In genomic region chr1:50332941-50333594, GRCh38 we compare ENCODE assay signal across 8 cellular contexts.
DNase-seq lines count a peak whose midpoint lies in the region; ATAC-seq and TF ChIP-seq lines count a peak whose summit lies in the region.

No MANE protein-coding gene starts in this region.

- H3K36me3 ChIP-seq in SK-N-SH (replicated peaks in 1 of 2; ENCODE audit: control insufficient read depth in 1 of 2, insufficient read depth in 2 of 2, low read length in 1 of 2) (no peaks in the 10 kb centered on the region), iPS DF 6.9 (ENCODE audit: control insufficient read depth, insufficient read depth, low read length) (no peaks in the 10 kb centered on the region)

- no peak; a peak in 1 of 4 replicates for TF ChIP-seq EP300 in SK-N-SH (IDR thresholded peaks at IDR 0.05; ENCODE audit: borderline replicate concordance in 1 of 2, low read depth in 1 of 2, low read length in 1 of 2)

- H4K20me1 ChIP-seq in SK-N-SH (ENCODE audit: insufficient read depth) = no peaks in the 10 kb centered on the region

- ATAC-seq in GM21367 (IDR thresholded peaks at IDR 0.05; ENCODE audit: unreplicated experiment) (peak; percentile 75), HG03571 (IDR thresholded peaks at IDR 0.05; ENCODE audit: unreplicated experiment) (peak; percentile 73)

- TF ChIP-seq RAD21 in SK-N-SH (IDR thresholded peaks at IDR 0.05; ENCODE audit: low read length) = peak; percentile 92

- H3K27ac ChIP-seq in SK-N-SH (ENCODE audit: low read depth in 2 of 2, low read length in 1 of 2) (peak overlapping the region in 1 of 2 experiments; percentile 78; a peak in 2 of 4 replicates), iPS DF 6.9 (ENCODE audit: low read length) (no peak overlapping the region)

- CTCF ChIA-PET in SK-N-SH (lab: Yijun Ruan, JAX) = interaction anchor here (0.6 to 8.8 kb wide), 38 partner anchors 10 to 1455 kb away, joined by 3 to 100 read pairs (median 5); partner anchors contain the start of gene ELAVL4

- DNase-seq in DMS53 (lab: John Stamatoyannopoulos, UW) (peak; percentile 92), SK-N-SH (peak; percentile 90), astrocyte of the cerebellum (ENCODE audit: low read depth) (no peak), iPS DF 6.9 (ENCODE audit: low read depth, low spot score) (no peak), retina (peak; percentile 93), AML-193 (lab: John Stamatoyannopoulos, UW) (no peak)

- TF ChIP-seq CTCF in SK-N-SH (IDR thresholded peaks at IDR 0.05) (peak; percentile 69), astrocyte of the cerebellum (IDR thresholded peaks at IDR 0.05; ENCODE audit: low read depth, low read length, missing control alignments) (peak; percentile 80)

- H3K4me1 ChIP-seq in SK-N-SH (ENCODE audit: control insufficient read depth in 1 of 2, insufficient read depth in 2 of 2, low read depth in 1 of 2, low read length in 1 of 2) (peaks cover 0 to 57% of the 10 kb centered on the region in 2 experiments; a peak in 2 of 4 replicates), iPS DF 6.9 (ENCODE audit: control insufficient read depth, insufficient read depth, low read length) (peaks cover 2% of the 10 kb centered on the region)

- WGBS in SK-N-SH (ENCODE audit: low lambda C conversion rate) = 25% methylated on average over 17 of the region's 56 CpGs
- no CpG with 5 or more reads among the region's 56 CpGs for WGBS in iPS DF 6.9 (ENCODE audit: insufficient coverage, insufficient read length)

- no peaks in the 10 kb centered on the region for H3K9me2 ChIP-seq in SK-N-SH

- peak overlapping the region; percentile 24; the same call in 1 of the 2 replicates for H3K4me2 ChIP-seq in SK-N-SH

- in situ Hi-C loops in astrocyte of the cerebellum (cut with HindIII; ENCODE audit: low sequenced_read_pairs) = no loop called here

- POLR2A ChIA-PET in SK-N-SH (lab: Yijun Ruan, JAX) = interaction anchor here (1.0 kb wide), 1 partner anchor 60 kb away, joined by 5 read pairs; no protein-coding TSS in a partner anchor

- no peaks in the 10 kb centered on the region for H3K79me2 ChIP-seq in SK-N-SH (ENCODE audit: insufficient read depth)

- H3K4me3 ChIP-seq in SK-N-SH (ENCODE audit: low read depth in 2 of 2, low read length in 1 of 2) (peak overlapping the region; percentile 23 to 25; a peak in 2 of 4 replicates), astrocyte of the cerebellum (ENCODE audit: low read depth, low read length) (peak overlapping the region; percentile 42), iPS DF 6.9 (ENCODE audit: low read length) (peak overlapping the region; percentile 55)

- no peaks in the 10 kb centered on the region for H3K27me3 ChIP-seq in SK-N-SH (ENCODE audit: insufficient read depth)
- H3K27me3 ChIP-seq in iPS DF 6.9 (ENCODE audit: control insufficient read depth, insufficient read depth, low read length) = peaks cover 5% of the 10 kb centered on the region; the same call in 1 of the 2 replicates

- no peak overlapping the region for H3K9ac ChIP-seq in SK-N-SH

- H3F3A ChIP-seq in SK-N-SH (replicated peaks; ENCODE audit: insufficient read depth) = no peaks in the 10 kb centered on the region

- H3K9me3 ChIP-seq in SK-N-SH (no peaks in the 10 kb centered on the region), iPS DF 6.9 (ENCODE audit: control insufficient read depth, insufficient read depth, low read length) (no peaks in the 10 kb centered on the region)

- no peak overlapping the region for H2AFZ ChIP-seq in SK-N-SH (ENCODE audit: low read depth)

TF ChIP-seq in SK-N-SH, 30 proteins besides CTCF, POLR2A, EP300 and RAD21:
- TF ChIP-seq TAF1 (IDR thresholded peaks at IDR 0.05; ENCODE audit: borderline replicate concordance, low read depth, low read length) (no peak), FOXJ3 (CRISPR knock-in tag; IDR thresholded peaks at IDR 0.05) (peak; percentile 39; the same call in 1 of the 2 replicates), SMC3 (IDR thresholded peaks at IDR 0.05; ENCODE audit: low read depth, low read length) (peak; percentile 64), GATA2 (CRISPR knock-in tag; IDR thresholded peaks at IDR 0.05) (peak; percentile 33), RCOR1 (IDR thresholded peaks at IDR 0.05; ENCODE audit: low read length) (0 out of 2 replicates have a peak, but pooled peaks have one; percentile 44)

Comparison
In these comparisons a context has a peak if more than half of its experiments do, and no peak if none do; other contexts are left out.
1. DNase-seq: peak in DMS53 (single experiment), SK-N-SH (single experiment) and retina (single experiment); none in astrocyte of the cerebellum (single experiment), iPS DF 6.9 (single experiment) and AML-193 (0 of 2).
2. Peak in every context shown above with its lines, with median percentiles within 50 percentile points of each other: H3K4me3 ChIP-seq.